In the genomic region with DNA sequence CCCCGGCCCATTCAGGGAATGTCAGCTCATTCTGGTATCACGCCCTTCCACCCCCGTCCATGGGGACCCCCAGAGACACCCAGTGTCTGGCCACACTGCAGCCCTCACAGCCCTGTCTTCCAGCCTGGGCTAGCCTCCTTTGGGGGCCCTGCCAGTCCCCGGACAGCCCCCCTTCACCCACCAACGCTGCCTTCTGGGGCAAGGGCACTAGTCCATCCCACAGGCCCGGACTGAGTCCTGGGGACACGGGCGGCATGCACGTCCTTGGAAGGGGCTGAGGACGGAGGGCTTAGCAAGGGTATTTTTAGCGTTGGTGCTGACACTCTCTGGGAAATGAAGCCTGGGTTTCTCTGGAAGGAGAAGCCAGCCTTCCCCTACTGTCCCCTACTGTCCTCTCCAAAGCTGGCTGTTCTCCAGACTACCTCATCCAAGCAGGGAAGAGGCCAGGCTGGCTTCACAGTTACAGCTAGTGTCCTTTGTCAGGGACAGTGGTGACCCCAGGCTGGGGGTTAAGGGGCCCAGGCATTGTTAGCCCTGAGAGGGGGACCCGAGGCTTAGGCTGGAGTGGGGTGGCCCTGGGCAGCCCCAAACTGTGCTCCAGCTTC, we compare ENCODE assay signal across 19 cellular contexts. TPM values are rescaled to one million over a fixed set of nuclear protein-coding genes. Genes with fewer than 3 reads are reported as not detected.
DNase-seq lines count a peak whose midpoint lies in the region; ATAC-seq and TF ChIP-seq lines count a peak whose summit lies in the region.
"Had no signal": no experiment of that assay in that cellular context is flagged by ENCODE, and none has a peak within 500 bp of the region (broad histone marks: within the 10 kb centered on the region; RNA-seq: fewer than 3 reads in every experiment).

No MANE protein-coding gene starts in this region.

- no peak for TF ChIP-seq CTCF in tibial artery (IDR thresholded peaks at IDR 0.05)

- H3K36me3 ChIP-seq in H7 (replicated peaks; ENCODE audit: control insufficient read depth, insufficient read depth, low read length), result no peaks in the 10 kb centered on the region; the same call in 1 of the 2 replicates
- peaks cover 8 to 64% (median 14%) of the 10 kb centered on the region in 3 donors for H3K36me3 ChIP-seq in tibial artery

- peak overlapping the region; percentile 93 for H3K27ac ChIP-seq in right cardiac atrium (ENCODE audit: low read length)
- no peak overlapping the region for H3K27ac ChIP-seq in tibial artery

- DNase-seq in H7, result peak; percentile 34
- peak; percentile 80 for DNase-seq in cerebellum (ENCODE audit: low spot score)
- DNase-seq in right cardiac atrium, result peak in 2 of 3 donors; percentile 71 to 76
- peak; percentile 86 for DNase-seq in pons (ENCODE audit: low spot score)
- no peak for DNase-seq in GDM1 (lab: John Stamatoyannopoulos, UW)
- no peak for DNase-seq in tibial artery
- DNase-seq in NCI-H446 treated with DMSO at 0.1 percent for 48 hours (lab: John Stamatoyannopoulos, UW), result no peak
- DNase-seq: activated naive CD8-positive, alpha-beta T cell treated with anti-CD3 and anti-CD28 coated beads, Interleukin-2, amount 50 U/mL, for 24 hours; CD8-positive, alpha-beta T cell; effector memory CD8-positive, alpha-beta T cell; glutamatergic neuron; HCEC 1CT; naive B cell; NCI-H1930; NCI-H446; NK-92 treated with Interleukin-12 subunit alpha and Interleukin-12 subunit beta, amount 100 ng/mL, for 24 hours; T1000 had no signal

- intact Hi-C loops in right cardiac atrium (cut with DNase I), result no loop called here
- intact Hi-C loops in tibial artery (cut with DNase I; ENCODE audit: low total_unique reads), result no loop called here

- H3K4me3 ChIP-seq in H7 (ENCODE audit: insufficient read depth, low read depth, low read length) (no peak overlapping the region), right cardiac atrium (ENCODE audit: low read length) (no peak overlapping the region), tibial artery (no peak overlapping the region)
- H3K4me3 ChIP-seq: lung had no signal

- ATAC-seq in right cardiac atrium (peak; percentile 56 to 67), HG03469 (IDR thresholded peaks at IDR 0.05; ENCODE audit: unreplicated experiment) (no peak)
- ATAC-seq: activated naive CD8-positive, alpha-beta T cell treated with anti-CD3 and anti-CD28 coated beads, Interleukin-2, amount 50 U/mL, for 24 hours; CD8-positive, alpha-beta T cell; effector memory CD8-positive, alpha-beta T cell had no signal

- H3K4me1 ChIP-seq in right cardiac atrium (ENCODE audit: control insufficient read depth, insufficient read depth, low read length) (peaks cover 22% of the 10 kb centered on the region), tibial artery (peaks cover 0 to 31% (median 15%) of the 10 kb centered on the region in 4 donors)

- H3K9me3 ChIP-seq in right cardiac atrium (ENCODE audit: control insufficient read depth, low read length), result no peaks in the 10 kb centered on the region
- no peaks in the 10 kb centered on the region for H3K9me3 ChIP-seq in tibial artery

- H3K27me3 ChIP-seq in H7 (ENCODE audit: control insufficient read depth, insufficient read depth, low read length) (no peaks in the 10 kb centered on the region), right cardiac atrium (ENCODE audit: control insufficient read depth, insufficient read depth) (no peaks in the 10 kb centered on the region), tibial artery (no peaks in the 10 kb centered on the region)

- 58% methylated on average over 12 of the region's 12 CpGs for WGBS in right cardiac atrium

RNA-seq across cellular contexts. Expression of a gene that starts 39.5 kb away (rescaled TPM):
- total RNA-seq in H7 (2014; rRNA removed; shearing (Covaris generic)), result 35.8 and 52.5 TPM in 2 replicates
- 19.6 TPM for total RNA-seq in cerebellum
- 100 to 1,000 TPM; 130 to 238 (median 203) TPM for total RNA-seq in right cardiac atrium
- 198 TPM for polyA plus RNA-seq in right cardiac atrium

Comparison
In these comparisons a context has a peak if more than half of its experiments do, and no peak if none do; other contexts are left out.
1. DNase-seq: peak in H7 (single experiment), cerebellum (single experiment), right cardiac atrium (2 of 3) and pons (single experiment); none in GDM1 (single experiment), tibial artery (0 of 2) and NCI-H446 treated with DMSO at 0.1 percent for 48 hours (single experiment).